Comparison of ENCODE assay signal across 11 cellular contexts in the genomic region with DNA sequence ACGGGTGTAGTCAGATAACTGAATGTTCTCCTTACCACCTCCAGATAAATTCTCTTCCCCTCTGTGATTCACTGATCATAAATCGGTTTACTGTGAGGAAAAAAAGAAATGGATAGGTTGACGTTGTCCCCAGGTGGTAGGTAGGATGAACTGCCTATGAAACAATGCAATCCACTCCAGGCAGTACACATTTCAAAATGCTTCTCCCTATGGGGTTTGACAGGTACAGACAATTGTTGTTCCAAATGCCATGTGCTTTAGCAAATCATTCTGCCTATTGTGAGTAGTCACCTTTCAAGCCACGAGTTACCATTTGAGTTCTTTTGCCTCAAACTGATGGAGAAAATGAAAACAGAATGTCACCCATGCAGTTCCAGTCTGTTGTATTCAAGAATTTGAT. TPM values are rescaled to one million over a fixed set of nuclear protein-coding genes. Genes with fewer than 3 reads are reported as not detected.
DNase-seq lines count a peak whose midpoint lies in the region; ATAC-seq and TF ChIP-seq lines count a peak whose summit lies in the region.
"Had no signal": no experiment of that assay in that cellular context is flagged by ENCODE, and none has a peak within 500 bp of the region (broad histone marks: within the 10 kb centered on the region; RNA-seq: fewer than 3 reads in every experiment).

No MANE protein-coding gene starts in this region.

- H3K27ac Mint-ChIP-seq in activated naive CD4-positive, alpha-beta T cell treated with anti-CD3 and anti-CD28 coated beads, Interleukin-2, amount 50 U/mL, for 72 hours = no peak overlapping the region

- no peak for DNase-seq in activated naive CD4-positive, alpha-beta T cell treated with anti-CD3 and anti-CD28 coated beads, Interleukin-2, amount 50 U/mL, for 72 hours (ENCODE audit: low spot score in 2 of 2)
- no peak for DNase-seq in activated naive CD4-positive, alpha-beta T cell (lab: John Stamatoyannopoulos, UW)
- DNase-seq in OCI-M1 (lab: John Stamatoyannopoulos, UW) (peak; percentile 29), fibroblast of gingiva (ENCODE audit: low read depth) (peak; percentile 15), thyroid gland (no peak)
- no peak for DNase-seq in stimulated activated CD4-positive, alpha-beta T cell treated with anti-CD3 and anti-CD28 coated beads, Interleukin-1b, Interleukin-23, amount 100 ng/mL, for 48 hours
- DNase-seq: adrenal gland; COR-L47; stimulated activated CD4-positive, alpha-beta T cell treated with anti-CD3 and anti-CD28 coated beads, Interleukin-2, amount 100 ng/mL, for 24 hours had no signal

- H3K27me3 ChIP-seq in thyroid gland = no peaks in the 10 kb centered on the region

- peak in 4 of 6 experiments; percentile 35 to 59 (median 57) for TF ChIP-seq CTCF in thyroid gland (IDR thresholded peaks at IDR 0.05)

- TF ChIP-seq POLR2A in thyroid gland (IDR thresholded peaks at IDR 0.05) = no peak

- 59 to 66% methylated on average over 4 of the region's 4 CpGs for WGBS in thyroid gland, 2 donors

- H3K36me3 ChIP-seq in thyroid gland = no peaks in the 10 kb centered on the region
- H3K36me3 ChIP-seq: adrenal gland had no signal

- intact Hi-C loops in thyroid gland (cut with DNase I) = no loop called here

- no peak overlapping the region for H3K27ac ChIP-seq in thyroid gland
- H3K27ac ChIP-seq: adrenal gland had no signal

- ATAC-seq in activated naive CD4-positive, alpha-beta T cell treated with anti-CD3 and anti-CD28 coated beads, Interleukin-2, amount 50 U/mL, for 72 hours = peak; percentile 41 to 59
- ATAC-seq in HG03095 (IDR thresholded peaks at IDR 0.05; ENCODE audit: unreplicated experiment) = no peak
- no peak for ATAC-seq in HG03025 (IDR thresholded peaks at IDR 0.05; ENCODE audit: low FRiP score, unreplicated experiment)

- H3K36me3 Mint-ChIP-seq in activated naive CD4-positive, alpha-beta T cell treated with anti-CD3 and anti-CD28 coated beads, Interleukin-2, amount 50 U/mL, for 72 hours = peaks cover 6 to 22% of the 10 kb centered on the region in 2 donors

- peaks cover 0 to under 1% of the 10 kb centered on the region in 2 donors for H3K4me1 ChIP-seq in thyroid gland
- H3K4me1 ChIP-seq: adrenal gland had no signal

- peaks cover 4 to 6% of the 10 kb centered on the region in 2 donors for H3K9me3 Mint-ChIP-seq in activated naive CD4-positive, alpha-beta T cell treated with anti-CD3 and anti-CD28 coated beads, Interleukin-2, amount 50 U/mL, for 72 hours

- no peaks in the 10 kb centered on the region for H3K9me3 ChIP-seq in thyroid gland
- H3K9me3 ChIP-seq: adrenal gland had no signal

- no peak overlapping the region for H3K4me3 ChIP-seq in thyroid gland (replicated peaks in 1 of 3)
- H3K4me3 ChIP-seq: adrenal gland had no signal

RNA-seq across cellular contexts. Expression of a gene that starts 21.8 kb away (rescaled TPM):
- 100 to 1,000 TPM; 238 to 296 TPM for total RNA-seq in activated naive CD4-positive, alpha-beta T cell treated with anti-CD3 and anti-CD28 coated beads, Interleukin-2, amount 50 U/mL, for 72 hours
- total RNA-seq in thyroid gland = 1,000 to 10,000 TPM; 2,201 to 4,711 (median 2,567) TPM

RNA-seq across cellular contexts. Expression of a gene that starts 48.3 kb away (rescaled TPM):
- 1 to 10 TPM; 7.1 to 9.4 TPM for total RNA-seq in activated naive CD4-positive, alpha-beta T cell treated with anti-CD3 and anti-CD28 coated beads, Interleukin-2, amount 50 U/mL, for 72 hours
- 10 to 100 TPM; 29.4 to 39.7 (median 31.7) TPM for total RNA-seq in thyroid gland

Comparison
In these comparisons a context has a peak if more than half of its experiments do, and no peak if none do; other contexts are left out.
1. ATAC-seq: peak in activated naive CD4-positive, alpha-beta T cell treated with anti-CD3 and anti-CD28 coated beads, Interleukin-2, amount 50 U/mL, for 72 hours (2 of 2); none in HG03095 (single experiment) and HG03025 (single experiment).
2. DNase-seq: peak in OCI-M1 (single experiment) and fibroblast of gingiva (single experiment); none in activated naive CD4-positive, alpha-beta T cell treated with anti-CD3 and anti-CD28 coated beads, Interleukin-2, amount 50 U/mL, for 72 hours (0 of 2), activated naive CD4-positive, alpha-beta T cell (0 of 4), thyroid gland (0 of 2) and stimulated activated CD4-positive, alpha-beta T cell treated with anti-CD3 and anti-CD28 coated beads, Interleukin-1b, Interleukin-23, amount 100 ng/mL, for 48 hours (single experiment).
3. RNA of a gene that starts 21.8 kb away (total RNA-seq): 2,201 to 4,711 TPM in thyroid gland; 238 to 296 TPM in activated naive CD4-positive, alpha-beta T cell treated with anti-CD3 and anti-CD28 coated beads, Interleukin-2, amount 50 U/mL, for 72 hours; every median in the first group is over 4 times any median in the second.